ENCODE assay signal across 25 cellular contexts in genomic region chr7:85396676-85397075, GRCh38.
"Had no signal": no experiment of that assay in that cellular context is flagged by ENCODE, and none has a peak within 500 bp of the region (broad histone marks: within the 10 kb centered on the region; RNA-seq: fewer than 3 reads in every experiment).

No MANE protein-coding gene starts in this region.

- H3K27ac ChIP-seq: brain microvascular endothelial cell, coronary artery, dorsolateral prefrontal cortex had no signal

- H3K27me3 Mint-ChIP-seq: activated CD4-positive, alpha-beta memory T cell treated with anti-CD3 and anti-CD28 coated beads, Interleukin-2, amount 10 ng/mL, durations not matched to agents 7 days and 5 days; activated CD4-positive, alpha-beta T cell treated with anti-CD3 and anti-CD28 coated beads, Interleukin-2, amount 10 ng/mL, durations not matched to agents 7 days and 5 days; activated naive CD4-positive, alpha-beta T cell treated with anti-CD3 and anti-CD28 coated beads, Interleukin-2, amount 10 ng/mL, durations not matched to agents 7 days and 5 days; activated naive CD8-positive, alpha-beta T cell treated with anti-CD3 and anti-CD28 coated beads, Interleukin-2, amount 10 ng/mL, durations not matched to agents 7 days and 5 days; activated T-cell treated with anti-CD3 and anti-CD28 coated beads, Interleukin-2, amount 50 U/mL, for 24 hours; central memory CD8-positive, alpha-beta T cell; dendritic cell treated with granulocyte-macrophage colony-stimulating factor and Interleukin-4, amounts not matched to agents 40 ng/mL and 50 ng/mL, for 4 days had no signal

- H3K36me3 ChIP-seq: brain microvascular endothelial cell had no signal

- H3K4me3 Mint-ChIP-seq: activated CD4-positive, alpha-beta memory T cell treated with anti-CD3 and anti-CD28 coated beads, Interleukin-2, amount 10 ng/mL, durations not matched to agents 7 days and 5 days; activated CD4-positive, alpha-beta T cell treated with anti-CD3 and anti-CD28 coated beads, Interleukin-2, amount 10 ng/mL, durations not matched to agents 7 days and 5 days; activated naive CD4-positive, alpha-beta T cell treated with anti-CD3 and anti-CD28 coated beads, Interleukin-2, amount 10 ng/mL, durations not matched to agents 7 days and 5 days; activated naive CD8-positive, alpha-beta T cell treated with anti-CD3 and anti-CD28 coated beads, Interleukin-2, amount 10 ng/mL, durations not matched to agents 7 days and 5 days; activated T-cell treated with anti-CD3 and anti-CD28 coated beads, Interleukin-2, amount 50 U/mL, for 24 hours; activated T-cell treated with anti-CD3 and anti-CD28 coated beads, Interleukin-2, amount 50 U/mL, for 72 hours; central memory CD8-positive, alpha-beta T cell; dendritic cell treated with granulocyte-macrophage colony-stimulating factor and Interleukin-4, amounts not matched to agents 40 ng/mL and 50 ng/mL, for 4 days; endodermal cell had no signal

- DNase-seq: activated CD4-positive, alpha-beta memory T cell treated with anti-CD3 and anti-CD28 coated beads, Interleukin-2, amount 10 ng/mL, durations not matched to agents 7 days and 5 days; activated CD4-positive, alpha-beta T cell treated with anti-CD3 and anti-CD28 coated beads for 1 hour; activated CD4-positive, alpha-beta T cell treated with anti-CD3 and anti-CD28 coated beads for 4 hours; activated CD4-positive, alpha-beta T cell treated with anti-CD3 and anti-CD28 coated beads, Interleukin-2, amount 10 ng/mL, durations not matched to agents 7 days and 5 days; activated CD4-positive, alpha-beta T cell treated with anti-CD3 and anti-CD28 coated beads, Interleukin-2, amount 50 U/mL, for 4 hours; activated CD8-positive, alpha-beta memory T cell treated with anti-CD3 and anti-CD28 coated beads, Interleukin-2, amount 50 U/mL, for 48 hours; activated gamma-delta T cell; activated naive CD4-positive, alpha-beta T cell; activated naive CD4-positive, alpha-beta T cell treated with anti-CD3 and anti-CD28 coated beads, Interleukin-2, amount 10 ng/mL, durations not matched to agents 7 days and 5 days; activated naive CD8-positive, alpha-beta T cell treated with anti-CD3 and anti-CD28 coated beads, Interleukin-2, amount 10 ng/mL, durations not matched to agents 7 days and 5 days; activated T-cell treated with anti-CD3 and anti-CD28 coated beads for 4 hours; activated T-cell treated with anti-CD3 and anti-CD28 coated beads, Interleukin-2, amount 50 U/mL, for 24 hours; activated T-cell treated with anti-CD3 and anti-CD28 coated beads, Interleukin-2, amount 50 U/mL, for 72 hours; brain microvascular endothelial cell; dorsolateral prefrontal cortex; effector memory CD4-positive, alpha-beta T cell; endodermal cell; foreskin fibroblast; head of caudate nucleus; T-helper 2 cell had no signal

- H3K4me1 Mint-ChIP-seq: activated CD4-positive, alpha-beta memory T cell treated with anti-CD3 and anti-CD28 coated beads, Interleukin-2, amount 10 ng/mL, durations not matched to agents 7 days and 5 days; activated CD4-positive, alpha-beta T cell treated with anti-CD3 and anti-CD28 coated beads, Interleukin-2, amount 10 ng/mL, durations not matched to agents 7 days and 5 days; activated naive CD4-positive, alpha-beta T cell treated with anti-CD3 and anti-CD28 coated beads, Interleukin-2, amount 10 ng/mL, durations not matched to agents 7 days and 5 days; activated naive CD8-positive, alpha-beta T cell treated with anti-CD3 and anti-CD28 coated beads, Interleukin-2, amount 10 ng/mL, durations not matched to agents 7 days and 5 days; central memory CD8-positive, alpha-beta T cell; endodermal cell had no signal

- H3K9me3 Mint-ChIP-seq: activated CD4-positive, alpha-beta T cell treated with anti-CD3 and anti-CD28 coated beads, Interleukin-2, amount 10 ng/mL, durations not matched to agents 7 days and 5 days; activated naive CD4-positive, alpha-beta T cell treated with anti-CD3 and anti-CD28 coated beads, Interleukin-2, amount 10 ng/mL, durations not matched to agents 7 days and 5 days; activated naive CD8-positive, alpha-beta T cell treated with anti-CD3 and anti-CD28 coated beads, Interleukin-2, amount 10 ng/mL, durations not matched to agents 7 days and 5 days; activated T-cell treated with anti-CD3 and anti-CD28 coated beads, Interleukin-2, amount 50 U/mL, for 24 hours had no signal

- ATAC-seq: activated naive CD4-positive, alpha-beta T cell treated with anti-CD3 and anti-CD28 coated beads, Interleukin-2, amount 50 U/mL, for 72 hours; activated T-cell treated with anti-CD3 and anti-CD28 coated beads, Interleukin-2, amount 50 U/mL, for 72 hours; esophagus mucosa had no signal

- H3K4me3 ChIP-seq: coronary artery, dorsolateral prefrontal cortex had no signal

- H3K27me3 ChIP-seq: brain microvascular endothelial cell, dorsolateral prefrontal cortex had no signal

- H3K36me3 Mint-ChIP-seq: activated naive CD4-positive, alpha-beta T cell treated with anti-CD3 and anti-CD28 coated beads, Interleukin-2, amount 10 ng/mL, durations not matched to agents 7 days and 5 days; activated naive CD4-positive, alpha-beta T cell treated with anti-CD3 and anti-CD28 coated beads, Interleukin-2, amount 50 U/mL, for 72 hours; activated naive CD8-positive, alpha-beta T cell treated with anti-CD3 and anti-CD28 coated beads, Interleukin-2, amount 10 ng/mL, durations not matched to agents 7 days and 5 days had no signal

- H3K27ac Mint-ChIP-seq: activated CD4-positive, alpha-beta memory T cell treated with anti-CD3 and anti-CD28 coated beads, Interleukin-2, amount 10 ng/mL, durations not matched to agents 7 days and 5 days; activated CD4-positive, alpha-beta T cell treated with anti-CD3 and anti-CD28 coated beads, Interleukin-2, amount 10 ng/mL, durations not matched to agents 7 days and 5 days; activated naive CD4-positive, alpha-beta T cell treated with anti-CD3 and anti-CD28 coated beads, Interleukin-2, amount 10 ng/mL, durations not matched to agents 7 days and 5 days; activated naive CD4-positive, alpha-beta T cell treated with anti-CD3 and anti-CD28 coated beads, Interleukin-2, amount 50 U/mL, for 72 hours; activated naive CD8-positive, alpha-beta T cell treated with anti-CD3 and anti-CD28 coated beads, Interleukin-2, amount 10 ng/mL, durations not matched to agents 7 days and 5 days; activated T-cell treated with anti-CD3 and anti-CD28 coated beads, Interleukin-2, amount 50 U/mL, for 24 hours; activated T-cell treated with anti-CD3 and anti-CD28 coated beads, Interleukin-2, amount 50 U/mL, for 72 hours; dendritic cell treated with granulocyte-macrophage colony-stimulating factor and Interleukin-4, amounts not matched to agents 40 ng/mL and 50 ng/mL, for 4 days; endodermal cell had no signal
